8 cellular contexts compared by ENCODE assay signal in the genomic region with DNA sequence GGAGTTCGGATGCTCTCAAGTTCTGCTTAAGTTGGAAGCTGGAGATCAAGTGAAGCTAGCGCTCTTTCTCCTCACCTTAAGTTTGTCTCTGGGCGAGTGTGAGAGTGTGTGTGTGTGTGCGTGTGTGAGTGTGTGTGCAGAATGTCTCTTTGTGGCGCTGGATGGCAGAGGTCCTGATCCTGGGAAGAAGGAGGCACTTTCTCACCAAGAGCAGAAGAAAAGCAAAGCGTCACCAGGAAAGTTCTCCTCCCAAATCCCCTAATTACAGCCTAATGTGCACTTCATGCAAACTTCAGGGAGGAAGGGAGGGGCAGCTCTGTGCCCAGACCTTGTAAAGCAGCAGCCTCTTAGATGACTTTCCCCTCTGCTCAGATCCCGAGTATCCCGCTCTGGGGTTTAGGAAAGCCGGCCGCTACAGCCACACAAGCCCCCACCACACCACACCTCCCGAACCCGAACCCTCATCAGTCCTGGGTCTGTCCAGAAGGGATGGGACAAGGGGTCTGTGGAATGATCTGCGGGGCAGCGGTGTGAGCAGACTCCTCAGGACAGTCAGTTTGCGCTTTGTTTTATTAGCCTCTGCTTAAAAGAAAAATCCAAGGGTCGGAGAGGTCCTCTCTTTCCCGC. TPM values are rescaled to one million over a fixed set of nuclear protein-coding genes. Genes with fewer than 3 reads are reported as not detected.
A peak's percentile ranks its signal among the peaks of the same experiment; 100 is the strongest.
DNase-seq lines count a peak whose midpoint lies in the region; ATAC-seq and TF ChIP-seq lines count a peak whose summit lies in the region.

A gene (minus strand): TSS at position 51 of the 627 bp plus-strand sequence. CDS start 47,332 bp downstream, outside the sequence.

- H3K27me3 ChIP-seq in MG63 (peaks cover 50% of the 10 kb centered on the region), endodermal cell (ENCODE audit: control insufficient read depth, insufficient read depth, low read length, poor library complexity, severe bottlenecking) (peaks cover 39% of the 10 kb centered on the region)

- no peaks in the 10 kb centered on the region for H3K9me3 Mint-ChIP-seq in endodermal cell
- H3K9me3 Mint-ChIP-seq in nephron: no peaks in the 10 kb centered on the region

- H3K4me1 Mint-ChIP-seq in endodermal cell (peaks cover 10% of the 10 kb centered on the region), nephron (peaks cover 13% of the 10 kb centered on the region)

- DNase-seq in AG09309 (ENCODE audit: low read depth): no peak
- DNase-seq in MG63: no peak
- peak; percentile 76 for DNase-seq in endodermal cell
- DNase-seq in sciatic nerve (ENCODE audit: low spot score): no peak
- no peak for DNase-seq in NCI-H1694 treated with DMSO at 0.1 percent for 48 hours (lab: John Stamatoyannopoulos, UW)
- no peak for DNase-seq in DMS153 (lab: John Stamatoyannopoulos, UW)

- peaks cover 29% of the 10 kb centered on the region for H3K27me3 Mint-ChIP-seq in endodermal cell (ENCODE audit: insufficient read depth)
- H3K27me3 Mint-ChIP-seq in nephron (ENCODE audit: low read depth): peaks cover 36% of the 10 kb centered on the region

- H3K4me1 ChIP-seq in endodermal cell (ENCODE audit: control insufficient read depth, insufficient read depth, low read length): peaks cover 5% of the 10 kb centered on the region

- no peak within 1 kb of the TSS for H3K9ac ChIP-seq in endodermal cell (ENCODE audit: extremely low read depth, low read length, poor library complexity, severe bottlenecking)

- ATAC-seq in sciatic nerve (no peak), HG02759 (IDR thresholded peaks at IDR 0.05; ENCODE audit: unreplicated experiment) (no peak)

- H3K4me3 ChIP-seq in AG09309 (ENCODE audit: control insufficient read depth, low read depth, low read length): peak within 1 kb of the TSS; percentile 60
- peak within 1 kb of the TSS; percentile 42 for H3K4me3 ChIP-seq in MG63
- H3K4me3 ChIP-seq in endodermal cell (ENCODE audit: low read length): peak within 1 kb of the TSS; percentile 73

- H3K27ac Mint-ChIP-seq in endodermal cell: no peak within 1 kb of the TSS
- peak within 1 kb of the TSS; percentile 87 to 97 (median 93) for H3K27ac Mint-ChIP-seq in nephron

- WGBS in endodermal cell (ENCODE audit: insufficient coverage in 1 of 2, insufficient read length in 1 of 2), 2 experiments: 32 to 78% methylated on average over 3 to 17 of the region's 17 CpGs

- H3K36me3 ChIP-seq in MG63 (no peaks in the 10 kb centered on the region), endodermal cell (ENCODE audit: control insufficient read depth, insufficient read depth, low read length) (no peaks in the 10 kb centered on the region)

- TF ChIP-seq CTCF in AG09309 (IDR thresholded peaks at IDR 0.05; ENCODE audit: control insufficient read depth, insufficient read depth, low read depth, low read length, missing control alignments): no peak
- no peak for TF ChIP-seq CTCF in endodermal cell (conservative IDR thresholded peaks at IDR 0.05)
- no peak for TF ChIP-seq CTCF in nephron (IDR thresholded peaks at IDR 0.05; ENCODE audit: unreplicated experiment in 3 of 3)

- H3K27ac ChIP-seq in endodermal cell (ENCODE audit: low read depth, low read length): no peak within 1 kb of the TSS

- intact Hi-C loops in sciatic nerve (cut with DNase I): no loop called here

- H3K36me3 Mint-ChIP-seq in endodermal cell (ENCODE audit: low read depth): no peaks in the 10 kb centered on the region
- no peaks in the 10 kb centered on the region for H3K36me3 Mint-ChIP-seq in nephron (ENCODE audit: low read depth)

- peak within 1 kb of the TSS; percentile 74 for H3K4me3 Mint-ChIP-seq in endodermal cell
- peak within 1 kb of the TSS; percentile 96 to 98 (median 97) for H3K4me3 Mint-ChIP-seq in nephron

- no peaks in the 10 kb centered on the region for H3K9me3 ChIP-seq in MG63
- H3K9me3 ChIP-seq in endodermal cell (ENCODE audit: control insufficient read depth, low read length): no peaks in the 10 kb centered on the region

RNA-seq across cellular contexts. Expression of the gene that starts here (rescaled TPM):
- 0.16 TPM in 1 of 2 replicates, not detected in the other for total RNA-seq in MG63 (2014; rRNA removed; shearing (Covaris generic); ENCODE audit: low replicate concordance)
- total RNA-seq in endodermal cell (1 to 10 TPM in 1 of 2 donors, under 1 TPM in 1; 0.07 to 1.3 TPM), sciatic nerve (not detected)
- 24.7 TPM for polyA plus RNA-seq in endodermal cell (2013, experiment 1 of 2)
- polyA plus RNA-seq in endodermal cell (2013, experiment 2 of 2): 29.0 TPM
